25 cellular contexts compared by ENCODE assay signal in the genomic region with DNA sequence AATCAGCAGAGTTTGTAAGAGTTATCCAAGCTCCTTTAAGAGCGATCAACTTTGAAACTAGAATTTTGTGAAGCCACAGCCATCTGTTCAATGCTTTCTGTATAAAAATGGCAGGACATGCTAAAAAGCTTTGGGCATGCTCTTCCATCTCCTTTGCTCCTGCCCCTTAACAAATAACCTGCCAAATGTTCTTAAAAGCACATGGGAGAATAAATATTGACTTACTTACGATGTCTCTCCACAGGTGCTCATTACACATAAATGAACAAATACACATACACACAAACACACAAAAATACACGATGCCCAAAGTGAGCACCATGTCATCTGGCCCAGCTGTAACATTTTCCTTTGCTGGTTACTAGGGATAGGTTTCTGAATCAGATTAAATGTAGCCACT.
DNase-seq lines count a peak whose midpoint lies in the region; ATAC-seq and TF ChIP-seq lines count a peak whose summit lies in the region.
"Had no signal": no experiment of that assay in that cellular context is flagged by ENCODE, and none has a peak within 500 bp of the region (broad histone marks: within the 10 kb centered on the region; RNA-seq: fewer than 3 reads in every experiment).

No MANE protein-coding gene starts in this region.

- H3K36me3 Mint-ChIP-seq in progenitor cell of endocrine pancreas (ENCODE audit: insufficient read depth): no peaks in the 10 kb centered on the region
- H3K36me3 Mint-ChIP-seq in activated T-helper 17 cell treated with anti-CD3 and anti-CD28 coated beads, Interleukin-2, amount 50 U/mL, for 72 hours (ENCODE audit: low read depth): no peaks in the 10 kb centered on the region
- H3K36me3 Mint-ChIP-seq: CD8-positive, alpha-beta T cell had no signal

- H3K4me3 Mint-ChIP-seq in progenitor cell of endocrine pancreas (ENCODE audit: low read depth): no peak overlapping the region
- no peak overlapping the region for H3K4me3 Mint-ChIP-seq in activated T-helper 17 cell treated with anti-CD3 and anti-CD28 coated beads, Interleukin-2, amount 50 U/mL, for 72 hours
- H3K4me3 Mint-ChIP-seq: activated naive CD8-positive, alpha-beta T cell treated with anti-CD3 and anti-CD28 coated beads, Interleukin-2, amount 50 U/mL, for 24 hours; activated T-cell treated with anti-CD3 and anti-CD28 coated beads, Interleukin-2, amount 50 U/mL, for 24 hours; B cell; CD8-positive, alpha-beta T cell; endodermal cell; H9 had no signal

- no peak for TF ChIP-seq CTCF in progenitor cell of endocrine pancreas (IDR thresholded peaks at IDR 0.05; ENCODE audit: unreplicated experiment)
- no peak for TF ChIP-seq CTCF in Peyer's patch (IDR thresholded peaks at IDR 0.05)

- peaks cover 41% of the 10 kb centered on the region for H3K4me1 Mint-ChIP-seq in progenitor cell of endocrine pancreas (ENCODE audit: low read depth)
- no peaks in the 10 kb centered on the region for H3K4me1 Mint-ChIP-seq in activated T-helper 17 cell treated with anti-CD3 and anti-CD28 coated beads, Interleukin-2, amount 50 U/mL, for 72 hours
- H3K4me1 Mint-ChIP-seq: activated naive CD8-positive, alpha-beta T cell treated with anti-CD3 and anti-CD28 coated beads, Interleukin-2, amount 50 U/mL, for 24 hours; B cell had no signal

- no peak overlapping the region for H3K9ac ChIP-seq in endocrine pancreas (ENCODE audit: control insufficient read depth, insufficient read depth, low read length)

- H3K27me3 ChIP-seq in endocrine pancreas (ENCODE audit: control insufficient read depth, insufficient read depth, low read length) (no peaks in the 10 kb centered on the region), Peyer's patch (no peaks in the 10 kb centered on the region)
- H3K27me3 ChIP-seq: neutrophil had no signal

- no peak for TF ChIP-seq POLR2A in Peyer's patch (IDR thresholded peaks at IDR 0.05)

- H3K27ac Mint-ChIP-seq in progenitor cell of endocrine pancreas: peak overlapping the region; percentile 30
- H3K27ac Mint-ChIP-seq in activated T-helper 17 cell treated with anti-CD3 and anti-CD28 coated beads, Interleukin-2, amount 50 U/mL, for 72 hours: no peak overlapping the region
- H3K27ac Mint-ChIP-seq: activated naive CD8-positive, alpha-beta T cell treated with anti-CD3 and anti-CD28 coated beads, Interleukin-2, amount 50 U/mL, for 24 hours; activated T-cell treated with anti-CD3 and anti-CD28 coated beads, Interleukin-2, amount 50 U/mL, for 24 hours; B cell; CD8-positive, alpha-beta T cell; endodermal cell; H9 had no signal

- DNase-seq in SHP77 treated with DMSO at 0.1 percent for 48 hours (lab: John Stamatoyannopoulos, UW) (peak; percentile 1), SHP77 (lab: John Stamatoyannopoulos, UW) (no peak), NCI-H2081 treated with DMSO at 0.1 percent for 48 hours (lab: John Stamatoyannopoulos, UW) (peak; percentile 86), progenitor cell of endocrine pancreas (ENCODE audit: low spot score, unreplicated experiment) (no peak), Peyer's patch (no peak)
- DNase-seq: activated CD4-positive, alpha-beta T cell treated with anti-CD3 and anti-CD28 coated beads for 48 hours; activated naive CD8-positive, alpha-beta T cell treated with anti-CD3 and anti-CD28 coated beads, Interleukin-2, amount 50 U/mL, for 24 hours; activated T-cell treated with anti-CD3 and anti-CD28 coated beads, Interleukin-2, amount 50 U/mL, for 24 hours; CD8-positive, alpha-beta T cell; central memory CD4-positive, alpha-beta T cell; DMS79; endodermal cell; GDM1; H9; KBM-7; mesenchymal stem cell; MM.1S; NCI-H1694 treated with DMSO at 0.1 percent for 48 hours; NCI-H526 treated with DMSO at 0.1 percent for 48 hours; stimulated activated naive CD4-positive, alpha-beta T cell treated with Interleukin-2 at 50 U/mL for 16 hours had no signal

- no peak for ATAC-seq in activated T-helper 17 cell treated with anti-CD3 and anti-CD28 coated beads, Interleukin-2, amount 50 U/mL, for 72 hours (replicated peaks)
- no peak for ATAC-seq in HG03439 (IDR thresholded peaks at IDR 0.05; ENCODE audit: unreplicated experiment)
- ATAC-seq: activated naive CD8-positive, alpha-beta T cell treated with anti-CD3 and anti-CD28 coated beads, Interleukin-2, amount 50 U/mL, for 24 hours; CD8-positive, alpha-beta T cell had no signal

- H3K36me3 ChIP-seq in endocrine pancreas (ENCODE audit: control insufficient read depth, insufficient read depth, low read length): no peaks in the 10 kb centered on the region
- H3K36me3 ChIP-seq in Peyer's patch: no peaks in the 10 kb centered on the region
- H3K36me3 ChIP-seq: neutrophil had no signal

- H3K27ac ChIP-seq in Peyer's patch: no peak overlapping the region
- H3K27ac ChIP-seq: neutrophil had no signal

- H3K9me3 Mint-ChIP-seq in progenitor cell of endocrine pancreas (ENCODE audit: low read depth): no peaks in the 10 kb centered on the region
- H3K9me3 Mint-ChIP-seq in activated T-helper 17 cell treated with anti-CD3 and anti-CD28 coated beads, Interleukin-2, amount 50 U/mL, for 72 hours: no peaks in the 10 kb centered on the region
- H3K9me3 Mint-ChIP-seq: activated naive CD8-positive, alpha-beta T cell treated with anti-CD3 and anti-CD28 coated beads, Interleukin-2, amount 50 U/mL, for 24 hours; activated T-cell treated with anti-CD3 and anti-CD28 coated beads, Interleukin-2, amount 50 U/mL, for 24 hours; CD8-positive, alpha-beta T cell; endodermal cell; H9 had no signal

- peak overlapping the region; percentile 59 for H3K4me3 ChIP-seq in endocrine pancreas (ENCODE audit: control insufficient read depth, insufficient read depth, low read length)
- no peak overlapping the region for H3K4me3 ChIP-seq in Peyer's patch

- no peaks in the 10 kb centered on the region for H3K27me3 Mint-ChIP-seq in progenitor cell of endocrine pancreas
- H3K27me3 Mint-ChIP-seq in activated T-helper 17 cell treated with anti-CD3 and anti-CD28 coated beads, Interleukin-2, amount 50 U/mL, for 72 hours: peaks cover 7% of the 10 kb centered on the region
- H3K27me3 Mint-ChIP-seq: B cell had no signal

- H3K4me1 ChIP-seq in endocrine pancreas (ENCODE audit: control insufficient read depth, insufficient read depth, low read length) (peaks cover 52% of the 10 kb centered on the region), Peyer's patch (no peaks in the 10 kb centered on the region)

- H3K9me3 ChIP-seq in endocrine pancreas (ENCODE audit: control insufficient read depth, low read length) (no peaks in the 10 kb centered on the region), Peyer's patch (no peaks in the 10 kb centered on the region)
- H3K9me3 ChIP-seq: neutrophil had no signal

Comparison
In these comparisons a context has a peak if more than half of its experiments do, and no peak if none do; other contexts are left out.
1. DNase-seq: peak in SHP77 treated with DMSO at 0.1 percent for 48 hours (single experiment) and NCI-H2081 treated with DMSO at 0.1 percent for 48 hours (single experiment); none in SHP77 (0 of 2), progenitor cell of endocrine pancreas (single experiment) and Peyer's patch (0 of 3).